Comparison of ENCODE assay signal across 18 cellular contexts in the genomic region with DNA sequence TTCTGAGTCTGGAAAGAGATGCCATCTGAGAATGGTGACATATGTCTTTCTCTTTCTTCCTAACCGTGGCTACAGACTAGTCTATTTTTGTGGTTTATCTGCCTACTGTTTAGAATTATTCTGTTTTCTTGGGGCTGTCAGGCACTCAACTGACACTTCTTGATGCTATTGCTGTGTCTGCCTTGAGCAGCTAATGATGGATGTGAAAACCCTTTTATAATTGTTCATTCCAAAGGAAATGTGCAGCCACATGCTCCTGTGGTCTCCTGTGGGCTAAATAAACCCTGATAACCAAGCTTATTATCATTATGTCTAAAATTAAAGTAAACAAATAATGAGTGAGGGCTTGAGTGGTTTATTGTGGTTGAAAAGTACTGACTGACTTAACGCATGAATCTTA.
"Had no signal": no experiment of that assay in that cellular context is flagged by ENCODE, and none has a peak within 500 bp of the region (broad histone marks: within the 10 kb centered on the region; RNA-seq: fewer than 3 reads in every experiment).

No MANE protein-coding gene starts in this region.

- H3K4me1 ChIP-seq: breast epithelium, tibial nerve had no signal

- H3K27ac ChIP-seq: breast epithelium, tibial nerve, WERI-Rb-1 had no signal

- DNase-seq: activated CD4-positive, alpha-beta memory T cell treated with anti-CD3 and anti-CD28 coated beads, Interleukin-2, amount 10 ng/mL, durations not matched to agents 7 days and 5 days; activated gamma-delta T cell treated with Interleukin-2 at 50 U/mL for 16 hours; activated T-cell treated with anti-CD3 and anti-CD28 coated beads, Interleukin-2, amount 50 U/mL, for 72 hours; anterior cingulate cortex; dermis blood vessel endothelial cell; naive thymus-derived CD8-positive, alpha-beta T cell; nucleus accumbens; posterior cingulate gyrus; retina; stimulated activated CD4-positive, alpha-beta T cell treated with anti-CD3 and anti-CD28 coated beads, Interleukin-15, amount 100 ng/mL, for 24 hours; stimulated activated CD4-positive, alpha-beta T cell treated with anti-CD3 and anti-CD28 coated beads, Interleukin-4, amount 100 ng/mL, for 1 hour; stimulated activated naive B cell treated with anti-CD40 and anti-IgM and Interleukin-4, amounts not matched to agents 10 μg/mL and 1 μg/mL and 100 μg/mL, for 72 hours; T-helper 17 cell; WERI-Rb-1 had no signal

- H3K9me3 ChIP-seq: breast epithelium, gastroesophageal sphincter, tibial nerve, vagina had no signal

- H3K27me3 ChIP-seq: breast epithelium, gastroesophageal sphincter, tibial nerve, vagina had no signal

- H3K4me3 ChIP-seq: breast epithelium, gastroesophageal sphincter, tibial nerve, vagina had no signal

- ATAC-seq: activated T-cell treated with anti-CD3 and anti-CD28 coated beads, Interleukin-2, amount 50 U/mL, for 72 hours; gastroesophageal sphincter; naive thymus-derived CD8-positive, alpha-beta T cell; stimulated activated naive B cell treated with anti-CD40 and anti-IgM and Interleukin-4, amounts not matched to agents 10 μg/mL and 1 μg/mL and 100 μg/mL, for 72 hours; T-helper 17 cell had no signal

- H3K36me3 ChIP-seq: breast epithelium, gastroesophageal sphincter, tibial nerve, vagina, WERI-Rb-1 had no signal
